ENCODE assay signal across 1 cellular context in genomic region chr3:182436547-182436946, GRCh38.
TF ChIP-seq lines count a peak whose summit lies in the region.

No MANE protein-coding gene starts in this region.

TF ChIP-seq in HEK293, 187 proteins besides CTCF, POLR2A, EP300 and RAD21 (continued from another document and continues in another):
- 0 out of 2 replicates have a peak, but pooled peaks have one; percentile 16 for TF ChIP-seq GLIS1 (tag by site-specific recombination; IDR thresholded peaks at IDR 0.05)
- TF ChIP-seq KLF16 (tag by site-specific recombination; IDR thresholded peaks at IDR 0.05), result no peak
- 0 out of 2 replicates have a peak, but pooled peaks have one; percentile 16 for TF ChIP-seq PATZ1 (tag by site-specific recombination; IDR thresholded peaks at IDR 0.05)
- TF ChIP-seq ZNF18 (tag by site-specific recombination; IDR thresholded peaks at IDR 0.05), result no peak
- no peak for TF ChIP-seq SALL2 (tag by site-specific recombination; IDR thresholded peaks at IDR 0.05; ENCODE audit: borderline replicate concordance)
- TF ChIP-seq ZBTB10 (tag by site-specific recombination; IDR thresholded peaks at IDR 0.05), result no peak
- no peak for TF ChIP-seq ZNF530 (tag by site-specific recombination; IDR thresholded peaks at IDR 0.05; ENCODE audit: low read depth)
- TF ChIP-seq ZFP41 (tag by site-specific recombination; IDR thresholded peaks at IDR 0.05; ENCODE audit: borderline replicate concordance), result no peak
- peak; percentile 68; the same call in 1 of the 2 replicates for TF ChIP-seq BCL6B (tag by site-specific recombination; IDR thresholded peaks at IDR 0.05)
- TF ChIP-seq BCL11A (tag by site-specific recombination; IDR thresholded peaks at IDR 0.05; ENCODE audit: low read depth), result 0 out of 2 replicates have a peak, but pooled peaks have one; percentile 72
- peak; percentile 79 for TF ChIP-seq ZBTB44 (tag by site-specific recombination; IDR thresholded peaks at IDR 0.05)
- TF ChIP-seq WT1 (tag by site-specific recombination; IDR thresholded peaks at IDR 0.05), result peak; percentile 93
- no peak for TF ChIP-seq ZFP37 (tag by site-specific recombination; IDR thresholded peaks at IDR 0.05)
- TF ChIP-seq ZNF777 (tag by site-specific recombination; IDR thresholded peaks at IDR 0.05; ENCODE audit: borderline replicate concordance), result no peak
- TF ChIP-seq ZNF639 (tag by site-specific recombination; IDR thresholded peaks at IDR 0.05), result no peak
- peak; percentile 43; the same call in 1 of the 2 replicates for TF ChIP-seq ZNF366 (tag by site-specific recombination; conservative IDR thresholded peaks at IDR 0.05)
- TF ChIP-seq ZNF2 (tag by site-specific recombination; IDR thresholded peaks at IDR 0.05), result no peak
- peak; percentile 76 for TF ChIP-seq ZNF843 (tag by site-specific recombination; IDR thresholded peaks at IDR 0.05)
- TF ChIP-seq TCF7L2 (IDR thresholded peaks at IDR 0.05; ENCODE audit: borderline replicate concordance, low read depth, low read length), result peak; percentile 89
- TF ChIP-seq SP7 (tag by site-specific recombination; IDR thresholded peaks at IDR 0.05), result peak; percentile 97
- TF ChIP-seq ZNF76 (tag by site-specific recombination; IDR thresholded peaks at IDR 0.05; ENCODE audit: borderline replicate concordance, low read depth), result no peak
- TF ChIP-seq ZNF600 (tag by site-specific recombination; IDR thresholded peaks at IDR 0.05), result no peak
- no peak for TF ChIP-seq ZNF792 (tag by site-specific recombination; IDR thresholded peaks at IDR 0.05)
- TF ChIP-seq ZSCAN18 (tag by site-specific recombination; IDR thresholded peaks at IDR 0.05), result no peak
- TF ChIP-seq ZNF658 (tag by site-specific recombination; IDR thresholded peaks at IDR 0.05), result no peak
- no peak for TF ChIP-seq ZNF362 (tag by site-specific recombination; IDR thresholded peaks at IDR 0.05)
- no peak for TF ChIP-seq ZNF280D (tag by site-specific recombination; IDR thresholded peaks at IDR 0.05)
- peak; percentile 87 for TF ChIP-seq PRDM6 (tag by site-specific recombination; IDR thresholded peaks at IDR 0.05)
- no peak for TF ChIP-seq ZBTB20 (tag by site-specific recombination; IDR thresholded peaks at IDR 0.05)
- no peak for TF ChIP-seq ZNF223 (tag by site-specific recombination; IDR thresholded peaks at IDR 0.05)
- TF ChIP-seq ZNF202 (tag by site-specific recombination; IDR thresholded peaks at IDR 0.05; ENCODE audit: borderline replicate concordance), result no peak
- TF ChIP-seq ZSCAN5A (tag by site-specific recombination; IDR thresholded peaks at IDR 0.05), result no peak
- no peak for TF ChIP-seq ZNF558 (tag by site-specific recombination; IDR thresholded peaks at IDR 0.05)
- TF ChIP-seq ZNF645 (tag by site-specific recombination; IDR thresholded peaks at IDR 0.05), result no peak
